1 cellular context compared by ENCODE assay signal in the genomic region with DNA sequence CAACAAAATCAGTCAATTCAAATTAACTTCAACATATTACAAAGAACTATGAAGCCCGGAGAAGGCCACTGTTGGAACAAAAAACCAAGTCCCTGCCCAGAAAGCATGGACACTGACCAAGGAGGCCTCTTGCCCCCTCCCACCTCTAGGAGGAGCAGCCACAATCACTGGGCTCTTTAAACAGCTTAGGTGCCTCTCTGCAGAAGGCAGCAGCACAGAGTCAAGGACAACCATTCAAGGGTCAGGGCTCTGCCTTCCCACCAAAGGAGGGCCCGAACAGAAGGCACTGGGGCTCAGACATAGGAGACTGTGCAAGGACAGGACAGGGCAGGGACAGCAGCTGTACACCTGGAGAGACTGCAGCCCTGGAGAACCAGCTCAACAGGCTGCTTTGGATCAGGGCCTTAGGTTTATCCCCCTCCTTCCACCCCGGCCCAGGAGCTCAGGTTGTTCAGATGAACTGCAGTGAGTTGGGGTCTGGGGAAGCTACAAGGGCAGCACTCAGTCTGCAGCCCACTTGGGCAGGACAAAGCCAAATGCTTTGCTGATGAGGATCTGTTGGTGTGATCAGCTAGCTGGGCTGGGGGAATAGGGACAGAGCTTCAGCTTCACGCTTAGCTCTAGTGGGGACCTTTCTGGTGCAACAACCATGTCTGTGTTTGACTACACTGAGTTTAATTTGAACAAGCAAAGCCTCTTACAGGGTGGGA.
A peak's percentile ranks its signal among the peaks of the same experiment; 100 is the strongest.
TF ChIP-seq lines count a peak whose summit lies in the region.

No MANE protein-coding gene starts in this region.

TF ChIP-seq in K562, 482 proteins besides CTCF, POLR2A, EP300 and RAD21:
- TF ChIP-seq SUPT5H (IDR thresholded peaks at IDR 0.05) = peak; percentile 53
- TF ChIP-seq, protein P1, sequence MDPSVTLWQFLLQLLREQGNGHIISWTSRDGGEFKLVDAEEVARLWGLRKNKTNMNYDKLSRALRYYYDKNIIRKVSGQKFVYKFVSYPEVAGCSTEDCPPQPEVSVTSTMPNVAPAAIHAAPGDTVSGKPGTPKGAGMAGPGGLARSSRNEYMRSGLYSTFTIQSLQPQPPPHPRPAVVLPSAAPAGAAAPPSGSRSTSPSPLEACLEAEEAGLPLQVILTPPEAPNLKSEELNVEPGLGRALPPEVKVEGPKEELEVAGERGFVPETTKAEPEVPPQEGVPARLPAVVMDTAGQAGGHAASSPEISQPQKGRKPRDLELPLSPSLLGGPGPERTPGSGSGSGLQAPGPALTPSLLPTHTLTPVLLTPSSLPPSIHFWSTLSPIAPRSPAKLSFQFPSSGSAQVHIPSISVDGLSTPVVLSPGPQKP (CRISPR knock-in tag; IDR thresholded peaks at IDR 0.05) = no peak
- peak; percentile 40 for TF ChIP-seq POLR2B (IDR thresholded peaks at IDR 0.05; ENCODE audit: low read depth, partially characterized antibody)
